1 cellular context compared by ENCODE assay signal in the genomic region with DNA sequence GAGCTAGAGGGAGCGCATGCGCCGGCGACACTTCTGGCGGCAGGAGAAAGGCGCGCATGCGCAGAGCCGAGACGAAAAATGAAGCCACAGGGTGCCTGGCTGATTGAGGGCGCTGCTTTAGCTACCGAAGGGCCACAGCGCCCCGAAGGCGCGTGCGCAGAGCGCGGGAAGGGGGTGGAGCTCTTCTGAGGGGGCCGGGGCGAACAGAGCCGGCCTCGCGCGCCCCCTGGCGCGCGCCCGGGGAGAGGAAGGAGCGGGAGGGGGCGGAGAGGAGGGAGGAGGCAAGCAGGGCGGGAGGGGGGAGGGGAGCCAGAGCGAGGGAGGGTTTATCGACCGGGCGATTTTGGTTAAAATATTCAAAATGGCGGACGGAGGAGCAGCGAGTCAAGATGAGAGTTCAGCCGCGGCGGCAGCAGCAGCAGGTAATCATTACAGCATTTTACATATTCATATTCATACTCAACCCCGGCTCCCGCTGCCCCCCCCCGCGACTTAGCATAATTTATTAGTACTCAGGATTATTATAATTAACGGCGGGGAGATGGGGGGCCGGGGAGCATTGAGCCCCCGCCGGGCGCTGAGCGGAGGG.
TF ChIP-seq lines count a peak whose summit lies in the region.

A gene (plus strand): TSS at position 350 of the 589 bp plus-strand sequence. CDS start 12 bp downstream, at position 362.

TF ChIP-seq in HEK293, 187 proteins besides CTCF, POLR2A, EP300 and RAD21 (continued from another document and continues in another):
- TF ChIP-seq, protein P1, sequence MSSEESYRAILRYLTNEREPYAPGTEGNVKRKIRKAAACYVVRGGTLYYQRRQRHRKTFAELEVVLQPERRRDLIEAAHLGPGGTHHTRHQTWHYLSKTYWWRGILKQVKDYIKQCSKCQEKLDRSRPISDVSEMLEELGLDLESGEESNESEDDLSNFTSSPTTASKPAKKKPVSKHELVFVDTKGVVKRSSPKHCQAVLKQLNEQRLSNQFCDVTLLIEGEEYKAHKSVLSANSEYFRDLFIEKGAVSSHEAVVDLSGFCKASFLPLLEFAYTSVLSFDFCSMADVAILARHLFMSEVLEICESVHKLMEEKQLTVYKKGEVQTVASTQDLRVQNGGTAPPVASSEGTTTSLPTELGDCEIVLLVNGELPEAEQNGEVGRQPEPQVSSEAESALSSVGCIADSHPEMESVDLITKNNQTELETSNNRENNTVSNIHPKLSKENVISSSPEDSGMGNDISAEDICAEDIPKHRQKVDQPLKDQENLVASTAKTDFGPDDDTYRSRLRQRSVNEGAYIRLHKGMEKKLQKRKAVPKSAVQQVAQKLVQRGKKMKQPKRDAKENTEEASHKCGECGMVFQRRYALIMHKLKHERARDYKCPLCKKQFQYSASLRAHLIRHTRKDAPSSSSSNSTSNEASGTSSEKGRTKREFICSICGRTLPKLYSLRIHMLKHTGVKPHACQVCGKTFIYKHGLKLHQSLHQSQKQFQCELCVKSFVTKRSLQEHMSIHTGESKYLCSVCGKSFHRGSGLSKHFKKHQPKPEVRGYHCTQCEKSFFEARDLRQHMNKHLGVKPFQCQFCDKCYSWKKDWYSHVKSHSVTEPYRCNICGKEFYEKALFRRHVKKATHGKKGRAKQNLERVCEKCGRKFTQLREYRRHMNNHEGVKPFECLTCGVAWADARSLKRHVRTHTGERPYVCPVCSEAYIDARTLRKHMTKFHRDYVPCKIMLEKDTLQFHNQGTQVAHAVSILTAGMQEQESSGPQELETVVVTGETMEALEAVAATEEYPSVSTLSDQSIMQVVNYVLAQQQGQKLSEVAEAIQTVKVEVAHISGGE (tag by site-specific recombination; conservative IDR thresholded peaks at IDR 0.05; ENCODE audit: low read depth): no peak
- TF ChIP-seq ZBTB1 (tag by site-specific recombination; IDR thresholded peaks at IDR 0.05): no peak
- peak; percentile 87 for TF ChIP-seq ZBTB8A (tag by site-specific recombination; IDR thresholded peaks at IDR 0.05)
- TF ChIP-seq ZNF169 (tag by site-specific recombination; IDR thresholded peaks at IDR 0.05): no peak
- TF ChIP-seq WT1 (tag by site-specific recombination; IDR thresholded peaks at IDR 0.05): peak; percentile 22
- TF ChIP-seq REPIN1 (tag by site-specific recombination; IDR thresholded peaks at IDR 0.05; ENCODE audit: low read depth): no peak
- TF ChIP-seq, protein P2, sequence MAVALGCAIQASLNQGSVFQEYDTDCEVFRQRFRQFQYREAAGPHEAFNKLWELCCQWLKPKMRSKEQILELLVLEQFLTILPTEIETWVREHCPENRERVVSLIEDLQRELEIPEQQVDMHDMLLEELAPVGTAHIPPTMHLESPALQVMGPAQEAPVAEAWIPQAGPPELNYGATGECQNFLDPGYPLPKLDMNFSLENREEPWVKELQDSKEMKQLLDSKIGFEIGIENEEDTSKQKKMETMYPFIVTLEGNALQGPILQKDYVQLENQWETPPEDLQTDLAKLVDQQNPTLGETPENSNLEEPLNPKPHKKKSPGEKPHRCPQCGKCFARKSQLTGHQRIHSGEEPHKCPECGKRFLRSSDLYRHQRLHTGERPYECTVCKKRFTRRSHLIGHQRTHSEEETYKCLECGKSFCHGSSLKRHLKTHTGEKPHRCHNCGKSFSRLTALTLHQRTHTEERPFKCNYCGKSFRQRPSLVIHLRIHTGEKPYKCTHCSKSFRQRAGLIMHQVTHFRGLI (tag by site-specific recombination; IDR thresholded peaks at IDR 0.05): peak; percentile 59; the same call in 1 of the 2 replicates
- TF ChIP-seq, protein P3, sequence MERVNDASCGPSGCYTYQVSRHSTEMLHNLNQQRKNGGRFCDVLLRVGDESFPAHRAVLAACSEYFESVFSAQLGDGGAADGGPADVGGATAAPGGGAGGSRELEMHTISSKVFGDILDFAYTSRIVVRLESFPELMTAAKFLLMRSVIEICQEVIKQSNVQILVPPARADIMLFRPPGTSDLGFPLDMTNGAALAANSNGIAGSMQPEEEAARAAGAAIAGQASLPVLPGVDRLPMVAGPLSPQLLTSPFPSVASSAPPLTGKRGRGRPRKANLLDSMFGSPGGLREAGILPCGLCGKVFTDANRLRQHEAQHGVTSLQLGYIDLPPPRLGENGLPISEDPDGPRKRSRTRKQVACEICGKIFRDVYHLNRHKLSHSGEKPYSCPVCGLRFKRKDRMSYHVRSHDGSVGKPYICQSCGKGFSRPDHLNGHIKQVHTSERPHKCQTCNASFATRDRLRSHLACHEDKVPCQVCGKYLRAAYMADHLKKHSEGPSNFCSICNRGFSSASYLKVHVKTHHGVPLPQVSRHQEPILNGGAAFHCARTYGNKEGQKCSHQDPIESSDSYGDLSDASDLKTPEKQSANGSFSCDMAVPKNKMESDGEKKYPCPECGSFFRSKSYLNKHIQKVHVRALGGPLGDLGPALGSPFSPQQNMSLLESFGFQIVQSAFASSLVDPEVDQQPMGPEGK (tag by site-specific recombination; IDR thresholded peaks at IDR 0.05): peak; percentile 91
- TF ChIP-seq ZXDB (tag by site-specific recombination; IDR thresholded peaks at IDR 0.05): peak; percentile 10; the same call in 1 of the 2 replicates
- TF ChIP-seq, protein P4, sequence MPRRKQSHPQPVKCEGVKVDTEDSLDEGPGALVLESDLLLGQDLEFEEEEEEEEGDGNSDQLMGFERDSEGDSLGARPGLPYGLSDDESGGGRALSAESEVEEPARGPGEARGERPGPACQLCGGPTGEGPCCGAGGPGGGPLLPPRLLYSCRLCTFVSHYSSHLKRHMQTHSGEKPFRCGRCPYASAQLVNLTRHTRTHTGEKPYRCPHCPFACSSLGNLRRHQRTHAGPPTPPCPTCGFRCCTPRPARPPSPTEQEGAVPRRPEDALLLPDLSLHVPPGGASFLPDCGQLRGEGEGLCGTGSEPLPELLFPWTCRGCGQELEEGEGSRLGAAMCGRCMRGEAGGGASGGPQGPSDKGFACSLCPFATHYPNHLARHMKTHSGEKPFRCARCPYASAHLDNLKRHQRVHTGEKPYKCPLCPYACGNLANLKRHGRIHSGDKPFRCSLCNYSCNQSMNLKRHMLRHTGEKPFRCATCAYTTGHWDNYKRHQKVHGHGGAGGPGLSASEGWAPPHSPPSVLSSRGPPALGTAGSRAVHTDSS (tag by site-specific recombination; IDR thresholded peaks at IDR 0.05): no peak
- TF ChIP-seq ZNF747 (tag by site-specific recombination; IDR thresholded peaks at IDR 0.05): no peak
- TF ChIP-seq, protein P5, sequence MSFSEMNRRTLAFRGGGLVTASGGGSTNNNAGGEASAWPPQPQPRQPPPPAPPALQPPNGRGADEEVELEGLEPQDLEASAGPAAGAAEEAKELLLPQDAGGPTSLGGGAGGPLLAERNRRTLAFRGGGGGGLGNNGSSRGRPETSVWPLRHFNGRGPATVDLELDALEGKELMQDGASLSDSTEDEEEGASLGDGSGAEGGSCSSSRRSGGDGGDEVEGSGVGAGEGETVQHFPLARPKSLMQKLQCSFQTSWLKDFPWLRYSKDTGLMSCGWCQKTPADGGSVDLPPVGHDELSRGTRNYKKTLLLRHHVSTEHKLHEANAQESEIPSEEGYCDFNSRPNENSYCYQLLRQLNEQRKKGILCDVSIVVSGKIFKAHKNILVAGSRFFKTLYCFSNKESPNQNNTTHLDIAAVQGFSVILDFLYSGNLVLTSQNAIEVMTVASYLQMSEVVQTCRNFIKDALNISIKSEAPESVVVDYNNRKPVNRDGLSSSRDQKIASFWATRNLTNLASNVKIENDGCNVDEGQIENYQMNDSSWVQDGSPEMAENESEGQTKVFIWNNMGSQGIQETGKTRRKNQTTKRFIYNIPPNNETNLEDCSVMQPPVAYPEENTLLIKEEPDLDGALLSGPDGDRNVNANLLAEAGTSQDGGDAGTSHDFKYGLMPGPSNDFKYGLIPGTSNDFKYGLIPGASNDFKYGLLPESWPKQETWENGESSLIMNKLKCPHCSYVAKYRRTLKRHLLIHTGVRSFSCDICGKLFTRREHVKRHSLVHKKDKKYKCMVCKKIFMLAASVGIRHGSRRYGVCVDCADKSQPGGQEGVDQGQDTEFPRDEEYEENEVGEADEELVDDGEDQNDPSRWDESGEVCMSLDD (tag by site-specific recombination; IDR thresholded peaks at IDR 0.05): 0 out of 2 replicates have a peak, but pooled peaks have one; percentile 4
- TF ChIP-seq YY1 (tag by site-specific recombination; IDR thresholded peaks at IDR 0.05): peak; percentile 74
- TF ChIP-seq, protein P6, sequence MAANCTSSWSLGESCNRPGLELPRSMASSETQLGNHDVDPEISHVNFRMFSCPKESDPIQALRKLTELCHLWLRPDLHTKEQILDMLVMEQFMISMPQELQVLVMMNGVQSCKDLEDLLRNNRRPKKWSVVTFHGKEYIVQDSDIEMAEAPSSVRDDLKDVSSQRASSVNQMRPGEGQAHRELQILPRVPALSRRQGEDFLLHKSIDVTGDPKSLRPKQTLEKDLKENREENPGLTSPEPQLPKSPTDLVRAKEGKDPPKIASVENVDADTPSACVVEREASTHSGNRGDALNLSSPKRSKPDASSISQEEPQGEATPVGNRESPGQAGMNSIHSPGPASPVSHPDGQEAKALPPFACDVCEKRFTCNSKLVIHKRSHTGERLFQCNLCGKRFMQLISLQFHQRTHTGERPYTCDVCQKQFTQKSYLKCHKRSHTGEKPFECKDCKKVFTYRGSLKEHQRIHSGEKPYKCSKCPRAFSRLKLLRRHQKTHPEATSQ (tag by site-specific recombination; IDR thresholded peaks at IDR 0.05): no peak
- TF ChIP-seq ZEB2 (tag by site-specific recombination; IDR thresholded peaks at IDR 0.05): peak; percentile 50
- no peak for TF ChIP-seq ZNF341 (tag by site-specific recombination; IDR thresholded peaks at IDR 0.05; ENCODE audit: low read depth)
- TF ChIP-seq, protein P7, sequence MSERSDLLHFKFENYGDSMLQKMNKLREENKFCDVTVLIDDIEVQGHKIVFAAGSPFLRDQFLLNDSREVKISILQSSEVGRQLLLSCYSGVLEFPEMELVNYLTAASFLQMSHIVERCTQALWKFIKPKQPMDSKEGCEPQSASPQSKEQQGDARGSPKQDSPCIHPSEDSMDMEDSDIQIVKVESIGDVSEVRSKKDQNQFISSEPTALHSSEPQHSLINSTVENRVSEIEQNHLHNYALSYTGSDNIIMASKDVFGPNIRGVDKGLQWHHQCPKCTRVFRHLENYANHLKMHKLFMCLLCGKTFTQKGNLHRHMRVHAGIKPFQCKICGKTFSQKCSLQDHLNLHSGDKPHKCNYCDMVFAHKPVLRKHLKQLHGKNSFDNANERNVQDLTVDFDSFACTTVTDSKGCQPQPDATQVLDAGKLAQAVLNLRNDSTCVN (tag by site-specific recombination; optimal IDR thresholded peaks at IDR 0.05): peak; percentile 86
- TF ChIP-seq ZNF121 (tag by site-specific recombination; IDR thresholded peaks at IDR 0.05): no peak
- 0 out of 2 replicates have a peak, but pooled peaks have one; percentile 18 for TF ChIP-seq ZIC2 (tag by site-specific recombination; IDR thresholded peaks at IDR 0.05)
- TF ChIP-seq ZNF585B (tag by site-specific recombination; IDR thresholded peaks at IDR 0.05): no peak
- TF ChIP-seq BCL11B (tag by site-specific recombination; IDR thresholded peaks at IDR 0.05; ENCODE audit: low read depth): no peak
- peak; percentile 65 for TF ChIP-seq SP2 (tag by site-specific recombination; IDR thresholded peaks at IDR 0.05)
- TF ChIP-seq ZNF133 (tag by site-specific recombination; IDR thresholded peaks at IDR 0.05): no peak
- TF ChIP-seq HOXD13 (CRISPR knock-in tag; IDR thresholded peaks at IDR 0.05; ENCODE audit: borderline replicate concordance): no peak
- TF ChIP-seq ZNF660 (tag by site-specific recombination; IDR thresholded peaks at IDR 0.05): 0 out of 2 replicates have a peak, but pooled peaks have one; percentile 78
- TF ChIP-seq, protein P8, sequence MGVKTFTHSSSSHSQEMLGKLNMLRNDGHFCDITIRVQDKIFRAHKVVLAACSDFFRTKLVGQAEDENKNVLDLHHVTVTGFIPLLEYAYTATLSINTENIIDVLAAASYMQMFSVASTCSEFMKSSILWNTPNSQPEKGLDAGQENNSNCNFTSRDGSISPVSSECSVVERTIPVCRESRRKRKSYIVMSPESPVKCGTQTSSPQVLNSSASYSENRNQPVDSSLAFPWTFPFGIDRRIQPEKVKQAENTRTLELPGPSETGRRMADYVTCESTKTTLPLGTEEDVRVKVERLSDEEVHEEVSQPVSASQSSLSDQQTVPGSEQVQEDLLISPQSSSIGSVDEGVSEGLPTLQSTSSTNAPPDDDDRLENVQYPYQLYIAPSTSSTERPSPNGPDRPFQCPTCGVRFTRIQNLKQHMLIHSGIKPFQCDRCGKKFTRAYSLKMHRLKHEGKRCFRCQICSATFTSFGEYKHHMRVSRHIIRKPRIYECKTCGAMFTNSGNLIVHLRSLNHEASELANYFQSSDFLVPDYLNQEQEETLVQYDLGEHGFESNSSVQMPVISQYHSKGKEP (tag by site-specific recombination; IDR thresholded peaks at IDR 0.05): 0 out of 2 replicates have a peak, but pooled peaks have one; percentile 9
- no peak for TF ChIP-seq ZBTB17 (tag by site-specific recombination; IDR thresholded peaks at IDR 0.05)
- 0 out of 2 replicates have a peak, but pooled peaks have one; percentile 42 for TF ChIP-seq ZBTB7A (tag by site-specific recombination; IDR thresholded peaks at IDR 0.05; ENCODE audit: low read depth)
- peak; percentile 38; the same call in 1 of the 2 replicates for TF ChIP-seq ZNF558 (tag by site-specific recombination; IDR thresholded peaks at IDR 0.05)
- TF ChIP-seq, protein P9, sequence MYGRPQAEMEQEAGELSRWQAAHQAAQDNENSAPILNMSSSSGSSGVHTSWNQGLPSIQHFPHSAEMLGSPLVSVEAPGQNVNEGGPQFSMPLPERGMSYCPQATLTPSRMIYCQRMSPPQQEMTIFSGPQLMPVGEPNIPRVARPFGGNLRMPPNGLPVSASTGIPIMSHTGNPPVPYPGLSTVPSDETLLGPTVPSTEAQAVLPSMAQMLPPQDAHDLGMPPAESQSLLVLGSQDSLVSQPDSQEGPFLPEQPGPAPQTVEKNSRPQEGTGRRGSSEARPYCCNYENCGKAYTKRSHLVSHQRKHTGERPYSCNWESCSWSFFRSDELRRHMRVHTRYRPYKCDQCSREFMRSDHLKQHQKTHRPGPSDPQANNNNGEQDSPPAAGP (tag by site-specific recombination; IDR thresholded peaks at IDR 0.05): 0 out of 2 replicates have a peak, but pooled peaks have one; percentile 8
- TF ChIP-seq, protein P10, sequence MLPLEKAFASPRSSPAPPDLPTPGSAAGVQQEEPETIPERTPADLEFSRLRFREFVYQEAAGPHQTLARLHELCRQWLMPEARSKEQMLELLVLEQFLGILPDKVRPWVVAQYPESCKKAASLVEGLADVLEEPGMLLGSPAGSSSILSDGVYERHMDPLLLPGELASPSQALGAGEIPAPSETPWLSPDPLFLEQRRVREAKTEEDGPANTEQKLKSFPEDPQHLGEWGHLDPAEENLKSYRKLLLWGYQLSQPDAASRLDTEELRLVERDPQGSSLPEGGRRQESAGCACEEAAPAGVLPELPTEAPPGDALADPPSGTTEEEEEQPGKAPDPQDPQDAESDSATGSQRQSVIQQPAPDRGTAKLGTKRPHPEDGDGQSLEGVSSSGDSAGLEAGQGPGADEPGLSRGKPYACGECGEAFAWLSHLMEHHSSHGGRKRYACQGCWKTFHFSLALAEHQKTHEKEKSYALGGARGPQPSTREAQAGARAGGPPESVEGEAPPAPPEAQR (tag by site-specific recombination; IDR thresholded peaks at IDR 0.05): no peak
- TF ChIP-seq ZNF776 (tag by site-specific recombination; IDR thresholded peaks at IDR 0.05; ENCODE audit: borderline replicate concordance): no peak
- peak; percentile 35; the same call in 1 of the 2 replicates for TF ChIP-seq KLF10 (tag by site-specific recombination; IDR thresholded peaks at IDR 0.05)
- no peak for TF ChIP-seq ZFP37 (tag by site-specific recombination; IDR thresholded peaks at IDR 0.05)
- peak; percentile 24; the same call in 1 of the 2 replicates for TF ChIP-seq ZNF423 (tag by site-specific recombination; IDR thresholded peaks at IDR 0.05)
- 0 out of 2 replicates have a peak, but pooled peaks have one; percentile 35 for TF ChIP-seq ZNF184 (tag by site-specific recombination; IDR thresholded peaks at IDR 0.05)
- no peak for TF ChIP-seq ZNF114 (tag by site-specific recombination; IDR thresholded peaks at IDR 0.05)
- peak; percentile 66 for TF ChIP-seq GLIS2 (tag by site-specific recombination; IDR thresholded peaks at IDR 0.05)
- no peak for TF ChIP-seq ZNF155 (tag by site-specific recombination; IDR thresholded peaks at IDR 0.05)
